ENCODE assay signal across 11 cellular contexts in the genomic region with DNA sequence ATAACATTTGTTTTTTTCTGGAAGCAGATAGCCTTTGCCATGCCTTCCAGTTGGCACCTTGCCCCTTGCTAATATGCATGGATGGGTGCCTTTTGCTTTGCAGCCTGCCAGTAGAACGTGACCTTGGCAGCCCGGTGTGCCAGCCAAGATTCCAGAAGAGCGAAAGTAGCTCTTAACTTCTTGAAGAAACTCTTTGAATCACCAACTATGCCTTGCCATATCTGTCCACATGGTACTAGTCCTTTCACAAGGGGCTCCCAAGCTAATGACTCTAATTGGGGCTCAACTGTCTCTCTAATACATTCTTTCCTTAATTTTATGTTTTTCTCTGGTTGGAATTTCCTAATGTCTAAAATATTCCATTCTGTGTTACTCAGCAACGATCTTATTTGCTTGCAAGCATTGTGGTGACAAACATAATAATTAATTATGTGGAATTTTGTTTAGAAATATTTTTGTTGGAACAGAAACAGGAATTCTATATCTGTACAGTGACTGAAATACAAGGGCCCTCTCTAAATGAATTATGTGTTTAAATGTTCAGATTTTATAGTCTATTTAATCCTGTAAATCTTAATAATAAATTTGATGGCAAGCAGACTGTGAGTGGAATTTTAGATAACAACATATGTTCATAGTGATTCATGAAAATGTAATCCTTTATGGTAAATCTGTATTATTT. TPM values are rescaled to one million over a fixed set of nuclear protein-coding genes. Genes with fewer than 3 reads are reported as not detected.
A peak's percentile ranks its signal among the peaks of the same experiment; 100 is the strongest.
DNase-seq lines count a peak whose midpoint lies in the region; ATAC-seq and TF ChIP-seq lines count a peak whose summit lies in the region.
"Had no signal": no experiment of that assay in that cellular context is flagged by ENCODE, and none has a peak within 500 bp of the region (broad histone marks: within the 10 kb centered on the region; RNA-seq: fewer than 3 reads in every experiment).

No MANE protein-coding gene starts in this region.

- peaks cover 4% of the 10 kb centered on the region for H3K36me3 Mint-ChIP-seq in neural progenitor cell

- H3K9me3 ChIP-seq in parathyroid adenoma (ENCODE audit: control insufficient read depth, low read length) = no peaks in the 10 kb centered on the region
- H3K9me3 ChIP-seq in neural progenitor cell (ENCODE audit: low read depth) = no peaks in the 10 kb centered on the region

- H3K4me1 Mint-ChIP-seq in neural progenitor cell = no peaks in the 10 kb centered on the region

- H3K4me3 ChIP-seq in BJ (ENCODE audit: low read depth, low read length) = no peak overlapping the region
- no peak overlapping the region for H3K4me3 ChIP-seq in fibroblast of mammary gland (ENCODE audit: control insufficient read depth, low read depth, low read length)
- no peak overlapping the region for H3K4me3 ChIP-seq in parathyroid adenoma (ENCODE audit: low read depth, low read length)
- H3K4me3 ChIP-seq in neural progenitor cell = no peak overlapping the region

- H3K9me3 Mint-ChIP-seq in neural progenitor cell = no peaks in the 10 kb centered on the region
- H3K9me3 Mint-ChIP-seq: dendritic cell treated with granulocyte-macrophage colony-stimulating factor and Interleukin-4, amounts not matched to agents 40 ng/mL and 50 ng/mL, for 4 days had no signal

- H3K27me3 ChIP-seq in BJ (ENCODE audit: control insufficient read depth, insufficient read depth, low read length) (no peaks in the 10 kb centered on the region), parathyroid adenoma (ENCODE audit: control insufficient read depth, insufficient read depth, low read length) (no peaks in the 10 kb centered on the region), neural progenitor cell (no peaks in the 10 kb centered on the region)

- H4K20me1 ChIP-seq in neural progenitor cell (ENCODE audit: low read depth) = no peaks in the 10 kb centered on the region

- no peak for TF ChIP-seq CTCF in BJ (IDR thresholded peaks at IDR 0.05; ENCODE audit: insufficient read depth, low read depth, low read length)
- no peak for TF ChIP-seq CTCF in fibroblast of mammary gland (conservative IDR thresholded peaks at IDR 0.05; ENCODE audit: control insufficient read depth, insufficient read depth, low read depth, low read length)
- no peak for TF ChIP-seq CTCF in parathyroid adenoma (IDR thresholded peaks at IDR 0.05)
- no peak for TF ChIP-seq CTCF in neural progenitor cell (IDR thresholded peaks at IDR 0.05)

- ATAC-seq in esophagus mucosa = no peak
- ATAC-seq in GM18519 (IDR thresholded peaks at IDR 0.05; ENCODE audit: low FRiP score, unreplicated experiment) = no peak

- H3F3A ChIP-seq in neural progenitor cell (ENCODE audit: low read depth) = no peaks in the 10 kb centered on the region

- H3K27ac ChIP-seq in parathyroid adenoma = no peak overlapping the region
- no peak overlapping the region for H3K27ac ChIP-seq in neural progenitor cell

- no peaks in the 10 kb centered on the region for H3K4me1 ChIP-seq in parathyroid adenoma
- H3K4me1 ChIP-seq in neural progenitor cell = no peaks in the 10 kb centered on the region

- H3K9ac ChIP-seq in parathyroid adenoma (no peak overlapping the region), neural progenitor cell (no peak overlapping the region)

- H3K79me2 ChIP-seq in parathyroid adenoma (no peaks in the 10 kb centered on the region), neural progenitor cell (ENCODE audit: low read depth) (no peaks in the 10 kb centered on the region)

- DNase-seq in BJ (ENCODE audit: low read depth) (peak; percentile 78), NCI-H69 (lab: John Stamatoyannopoulos, UW) (peak; percentile 27), fibroblast of mammary gland (ENCODE audit: low read depth) (peak; percentile 31), neural progenitor cell (ENCODE audit: low spot score) (no peak)
- no peak for DNase-seq in stimulated activated naive CD4-positive, alpha-beta T cell (lab: John Stamatoyannopoulos, UW)
- DNase-seq: activated CD8-positive, alpha-beta memory T cell treated with anti-CD3 and anti-CD28 coated beads, Interleukin-2, amount 50 U/mL, for 4 hours; NCI-H1048 had no signal

- H3K36me3 ChIP-seq in BJ (ENCODE audit: control insufficient read depth, insufficient read depth, low read length) (no peaks in the 10 kb centered on the region), parathyroid adenoma (ENCODE audit: control insufficient read depth, insufficient read depth, low read length) (no peaks in the 10 kb centered on the region), neural progenitor cell (no peaks in the 10 kb centered on the region)

- POLR2A ChIA-PET in BJ (lab: Charles Lee) = interaction anchor here (0.5 kb wide), 1 partner anchor 11 kb away, joined by 3 read pairs; no protein-coding TSS in a partner anchor

- no peaks in the 10 kb centered on the region for H3K27me3 Mint-ChIP-seq in neural progenitor cell (ENCODE audit: insufficient read depth, low read depth)
- H3K27me3 Mint-ChIP-seq: dendritic cell treated with granulocyte-macrophage colony-stimulating factor and Interleukin-4, amounts not matched to agents 40 ng/mL and 50 ng/mL, for 4 days had no signal

- CTCF ChIA-PET in BJ (lab: Yijun Ruan, JAX) = interaction anchor here (0.9 kb wide), 1 partner anchor 31 kb away, joined by 3 read pairs; no protein-coding TSS in a partner anchor

- H3K4me3 Mint-ChIP-seq in neural progenitor cell = no peak overlapping the region
- H3K4me3 Mint-ChIP-seq: dendritic cell treated with granulocyte-macrophage colony-stimulating factor and Interleukin-4, amounts not matched to agents 40 ng/mL and 50 ng/mL, for 4 days had no signal

- no peak overlapping the region for H3K27ac Mint-ChIP-seq in neural progenitor cell
- H3K27ac Mint-ChIP-seq: dendritic cell treated with granulocyte-macrophage colony-stimulating factor and Interleukin-4, amounts not matched to agents 40 ng/mL and 50 ng/mL, for 4 days had no signal

- H2AFZ ChIP-seq in parathyroid adenoma (peak overlapping the region; percentile 2), neural progenitor cell (replicated peaks) (no peak overlapping the region)

- H3K4me2 ChIP-seq in parathyroid adenoma (ENCODE audit: low read length) = peak overlapping the region; percentile 56
- H3K4me2 ChIP-seq in neural progenitor cell = no peak overlapping the region

RNA-seq across cellular contexts. Expression of a gene that starts 45.8 kb away (rescaled TPM):
- polyA plus RNA-seq in BJ (2011; rRNA removed) = 12.5 and 14.7 TPM in 2 replicates
- 21.8 and 24.0 TPM in 2 replicates for polyA minus RNA-seq in BJ (2011; rRNA and poly(A)+ RNA removed)
- 2.4 TPM for total RNA-seq in esophagus mucosa
- 16.0 and 28.6 TPM in 2 replicates for total RNA-seq in neural progenitor cell (ENCODE audit: low replicate concordance)

Comparison
In these comparisons a context has a peak if more than half of its experiments do, and no peak if none do; other contexts are left out.
1. DNase-seq: peak in BJ (single experiment), NCI-H69 (single experiment) and fibroblast of mammary gland (single experiment); none in neural progenitor cell (single experiment) and stimulated activated naive CD4-positive, alpha-beta T cell (0 of 6).